Comparison of ENCODE assay signal across 16 cellular contexts in the genomic region with DNA sequence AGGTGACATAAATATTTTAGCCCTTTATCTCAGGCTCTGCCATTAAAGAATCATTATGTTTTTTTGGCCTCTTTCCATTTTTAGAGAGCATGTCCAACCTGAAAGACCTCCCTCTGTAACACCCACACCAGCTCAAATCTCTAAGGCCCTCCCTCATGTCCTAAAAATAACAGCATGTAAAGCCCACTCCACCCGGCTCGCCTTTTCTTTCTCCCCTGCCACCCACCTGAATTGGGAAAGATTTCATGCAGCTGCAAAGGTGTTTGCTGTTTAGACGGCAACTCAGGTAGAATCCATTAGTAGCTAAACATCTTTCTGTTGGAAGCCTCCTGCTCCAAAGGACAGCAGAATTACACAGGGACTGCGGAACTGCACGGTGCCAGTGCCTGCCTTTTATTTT.
"Had no signal": no experiment of that assay in that cellular context is flagged by ENCODE, and none has a peak within 500 bp of the region (broad histone marks: within the 10 kb centered on the region; RNA-seq: fewer than 3 reads in every experiment).

No MANE protein-coding gene starts in this region.

- H3K9me3 Mint-ChIP-seq: activated naive CD4-positive, alpha-beta T cell treated with anti-CD3 and anti-CD28 coated beads, Interleukin-2, amount 10 ng/mL, durations not matched to agents 7 days and 5 days; activated T-helper 2 cell treated with anti-CD3 and anti-CD28 coated beads, Interferon-gamma antibody, Interleukin-2, Interleukin-4, amounts not matched to agents 10 μg/mL and 5 μg/mL and 100 μg/mL, durations not matched to agents 14 hours and 24 hours and 36 hours; mesothelial cell of epicardium; stimulated activated naive B cell treated with anti-CD40 and anti-IgM and Interleukin-4, amounts not matched to agents 10 μg/mL and 1 μg/mL and 100 μg/mL, for 72 hours had no signal

- H3K27me3 ChIP-seq: thyroid gland had no signal

- H3K4me3 Mint-ChIP-seq: activated naive CD4-positive, alpha-beta T cell treated with anti-CD3 and anti-CD28 coated beads, Interleukin-2, amount 10 ng/mL, durations not matched to agents 7 days and 5 days; endodermal cell; mesothelial cell of epicardium; nephron progenitor cell; stimulated activated naive B cell treated with anti-CD40 and anti-IgM and Interleukin-4, amounts not matched to agents 10 μg/mL and 1 μg/mL and 100 μg/mL, for 72 hours had no signal

- H3K4me1 ChIP-seq: gastroesophageal sphincter, lower lobe of right lung, thyroid gland had no signal

- H3K27ac ChIP-seq: gastroesophageal sphincter, lower lobe of right lung, thyroid gland had no signal

- H3K9me3 ChIP-seq: thyroid gland had no signal

- H3K36me3 ChIP-seq: gastroesophageal sphincter, lower lobe of right lung, thyroid gland had no signal

- H3K27ac Mint-ChIP-seq: activated naive CD4-positive, alpha-beta T cell treated with anti-CD3 and anti-CD28 coated beads, Interleukin-2, amount 10 ng/mL, durations not matched to agents 7 days and 5 days; activated T-helper 2 cell treated with anti-CD3 and anti-CD28 coated beads, Interferon-gamma antibody, Interleukin-2, Interleukin-4, amounts not matched to agents 10 μg/mL and 5 μg/mL and 100 μg/mL, durations not matched to agents 14 hours and 24 hours and 36 hours; endodermal cell; mesothelial cell of epicardium; nephron progenitor cell; stimulated activated naive B cell treated with anti-CD40 and anti-IgM and Interleukin-4, amounts not matched to agents 10 μg/mL and 1 μg/mL and 100 μg/mL, for 72 hours had no signal

- DNase-seq: activated CD4-positive, alpha-beta T cell treated with anti-CD3 and anti-CD28 coated beads, Interleukin-2, amount 50 U/mL, for 48 hours; activated naive CD4-positive, alpha-beta T cell treated with anti-CD3 and anti-CD28 coated beads, Interleukin-2, amount 10 ng/mL, durations not matched to agents 7 days and 5 days; activated T-cell treated with anti-CD3 and anti-CD28 coated beads, Interleukin-2, amount 50 U/mL, for 1 hour; dermis blood vessel endothelial cell; endodermal cell; erythroblast; left cardiac atrium; lower lobe of right lung; nephron progenitor cell; occipital lobe; stimulated activated CD4-positive, alpha-beta T cell treated with anti-CD3 and anti-CD28 coated beads, Interleukin-4, amount 100 ng/mL, for 1 hour; stimulated activated naive B cell treated with anti-CD40 and anti-IgM and Interleukin-4, amounts not matched to agents 10 μg/mL and 1 μg/mL and 100 μg/mL, for 72 hours; thyroid gland had no signal

- H3K36me3 Mint-ChIP-seq: activated naive CD4-positive, alpha-beta T cell treated with anti-CD3 and anti-CD28 coated beads, Interleukin-2, amount 10 ng/mL, durations not matched to agents 7 days and 5 days; mesothelial cell of epicardium; stimulated activated naive B cell treated with anti-CD40 and anti-IgM and Interleukin-4, amounts not matched to agents 10 μg/mL and 1 μg/mL and 100 μg/mL, for 72 hours had no signal

- H3K4me3 ChIP-seq: gastroesophageal sphincter, lower lobe of right lung, thyroid gland had no signal

- H3K4me1 Mint-ChIP-seq: activated naive CD4-positive, alpha-beta T cell treated with anti-CD3 and anti-CD28 coated beads, Interleukin-2, amount 10 ng/mL, durations not matched to agents 7 days and 5 days; mesothelial cell of epicardium; nephron progenitor cell had no signal
